ENCODE assay signal across 26 cellular contexts in the genomic region with DNA sequence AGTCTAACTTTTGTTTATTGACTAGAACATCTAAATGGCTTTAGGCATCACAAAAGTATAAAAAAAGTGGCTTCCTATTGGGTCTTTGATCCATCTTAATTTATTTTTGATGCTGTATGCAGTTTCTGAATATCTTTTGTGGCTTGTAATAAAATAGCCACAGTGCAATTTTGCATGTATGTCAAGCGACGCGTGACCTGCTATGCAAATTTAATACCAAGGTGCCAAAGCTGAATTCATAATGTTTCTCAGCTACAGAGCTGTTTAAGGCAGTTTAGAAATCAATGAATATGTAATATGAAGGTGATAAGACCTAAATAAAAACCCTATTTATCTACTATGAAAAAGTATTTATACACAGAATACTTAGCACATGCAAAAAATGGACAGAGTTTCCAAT.
"Had no signal": no experiment of that assay in that cellular context is flagged by ENCODE, and none has a peak within 500 bp of the region (broad histone marks: within the 10 kb centered on the region; RNA-seq: fewer than 3 reads in every experiment).

No MANE protein-coding gene starts in this region.

- H3K9me3 ChIP-seq: adrenal gland, breast epithelium had no signal

- H3K4me1 ChIP-seq: adrenal gland, breast epithelium had no signal

- H3K36me3 ChIP-seq: adrenal gland, breast epithelium had no signal

- ATAC-seq: activated CD8-positive, alpha-beta T cell treated with anti-CD3 and anti-CD28 coated beads, Interleukin-2, amount 10 ng/mL, durations not matched to agents 7 days and 5 days; PC-3; T-helper 17 cell; WTC11 had no signal

- H3K4me3 ChIP-seq: adrenal gland, breast epithelium had no signal

- H3K27me3 ChIP-seq: adrenal gland had no signal

- FAIRE-seq: RCC 7860 had no signal

- DNase-seq: activated CD4-positive, alpha-beta T cell treated with anti-CD3 and anti-CD28 coated beads for 48 hours; activated CD4-positive, alpha-beta T cell treated with anti-CD3 and anti-CD28 coated beads, Interleukin-2, amount 50 U/mL, for 4 hours; activated CD4-positive, CD25-positive, alpha-beta regulatory T cell treated with anti-CD3 and anti-CD28 coated beads, Interleukin-2, amount 50 U/mL, for 72 hours; activated CD8-positive, alpha-beta memory T cell treated with anti-CD3 and anti-CD28 coated beads, Interleukin-2, amount 50 U/mL, for 48 hours; activated CD8-positive, alpha-beta T cell treated with anti-CD3 and anti-CD28 coated beads, Interleukin-2, amount 10 ng/mL, durations not matched to agents 7 days and 5 days; activated naive CD4-positive, alpha-beta T cell treated with anti-CD3 and anti-CD28 coated beads, Interleukin-2, amount 50 U/mL, for 16 hours; activated naive CD8-positive, alpha-beta T cell treated with anti-CD3 and anti-CD28 coated beads, Interleukin-2, amount 10 ng/mL, durations not matched to agents 7 days and 5 days; activated T-cell treated with anti-CD3 and anti-CD28 coated beads, Interleukin-2, amount 50 U/mL, for 1 hour; adrenal gland; anterior cingulate cortex; caudate nucleus; Kasumi-1; NCI-H1048; NCI-H2029; NCI-H2107; NCI-H2171 treated with DMSO at 0.1 percent for 48 hours; NCI-H226; NCI-H69; NK-92 treated with Interleukin-12 subunit alpha and Interleukin-12 subunit beta, amount 100 ng/mL, for 24 hours; PC-3; SHP77; T-helper 17 cell; T-helper 9 cell had no signal

- H3K27ac ChIP-seq: adrenal gland, breast epithelium had no signal
